Comparison of ENCODE assay signal across 8 cellular contexts in genomic region chr2:230713331-230714121, GRCh38. TPM values are rescaled to one million over a fixed set of nuclear protein-coding genes. Genes with fewer than 3 reads are reported as not detected.
DNase-seq lines count a peak whose midpoint lies in the region; ATAC-seq and TF ChIP-seq lines count a peak whose summit lies in the region.

No MANE protein-coding gene starts in this region.

- peak overlapping the region; percentile 95 for H2AK9ac ChIP-seq in IMR-90 (replicated peaks; ENCODE audit: low read depth, low read length, poor library complexity)

- peaks cover 45% of the 10 kb centered on the region for H4K20me1 ChIP-seq in IMR-90 (ENCODE audit: insufficient read depth, low read length)

- H3K56ac ChIP-seq in IMR-90 (ENCODE audit: extremely low read depth, insufficient read depth, low read length), result peak overlapping the region; percentile 81

- no peak; the same call in 1 of the 2 replicates for TF ChIP-seq POLR2A in IMR-90 (IDR thresholded peaks at IDR 0.05; ENCODE audit: low read depth, low read length)

- dilution Hi-C loops in IMR-90 (cut with HindIII; ENCODE audit: low sequenced_read_pairs, unreplicated experiment), result no loop called here

- peaks cover 0 to 2% (median 0%) of the 10 kb centered on the region in 7 donors for H3K9me3 Mint-ChIP-seq in CD14-positive monocyte
- no peaks in the 10 kb centered on the region for H3K9me3 Mint-ChIP-seq in central memory CD8-positive, alpha-beta T cell

- H3K4me1 Mint-ChIP-seq in CD14-positive monocyte, result peaks cover 69% of the 10 kb centered on the region
- peaks cover 44% of the 10 kb centered on the region for H3K4me1 Mint-ChIP-seq in central memory CD8-positive, alpha-beta T cell

- DNase-seq in CD14-positive monocyte (ENCODE audit: low spot score), result no peak
- no peak for DNase-seq in IMR-90
- peak; percentile 38 for DNase-seq in WERI-Rb-1
- DNase-seq in central memory CD8-positive, alpha-beta T cell (ENCODE audit: low spot score in 2 of 2), result peak in 1 of 2 donors; percentile 24
- DNase-seq in kidney epithelial cell (ENCODE audit: low read depth), result no peak
- peak; percentile 26 for DNase-seq in stimulated activated CD4-positive, alpha-beta T cell treated with anti-CD3 and anti-CD28 coated beads, Interleukin-15, amount 100 ng/mL, for 48 hours (ENCODE audit: low read depth in 2 of 2)
- DNase-seq in KG1 (lab: John Stamatoyannopoulos, UW), result no peak

- in situ Hi-C loops in IMR-90 (cut with MboI; ENCODE audit: low sequenced_read_pairs), result no loop called here

- H3K4me3 Mint-ChIP-seq in CD14-positive monocyte, result peak overlapping the region; percentile 95 to 99
- H3K4me3 Mint-ChIP-seq in central memory CD8-positive, alpha-beta T cell, result peak overlapping the region; percentile 94

- peak overlapping the region; percentile 69 for H3K4ac ChIP-seq in IMR-90 (ENCODE audit: low read depth, low read length)

- peak overlapping the region; percentile 48 for H2BK120ac ChIP-seq in IMR-90 (ENCODE audit: low read depth, low read length)

- no peaks in the 10 kb centered on the region for H3K27me3 ChIP-seq in IMR-90 (ENCODE audit: control insufficient read depth, insufficient read depth, low read length)
- H3K27me3 ChIP-seq in WERI-Rb-1 (ENCODE audit: insufficient read depth, low read depth, severe bottlenecking), result no peaks in the 10 kb centered on the region
- no peaks in the 10 kb centered on the region for H3K27me3 ChIP-seq in kidney epithelial cell (ENCODE audit: control insufficient read depth, insufficient read depth, low read length)

- no peaks in the 10 kb centered on the region for H3K36me3 ChIP-seq in IMR-90 (ENCODE audit: control insufficient read depth, insufficient read depth, low read length)
- peaks cover 6% of the 10 kb centered on the region; the same call in 1 of the 2 replicates for H3K36me3 ChIP-seq in WERI-Rb-1
- no peaks in the 10 kb centered on the region for H3K36me3 ChIP-seq in kidney epithelial cell (ENCODE audit: control insufficient read depth, insufficient read depth, low read length)

- H3K4me3 ChIP-seq in IMR-90 (ENCODE audit: insufficient read depth, low read depth, low read length), result peak overlapping the region; percentile 65
- peak overlapping the region; percentile 94 for H3K4me3 ChIP-seq in WERI-Rb-1 (ENCODE audit: low read depth, low read length)
- H3K4me3 ChIP-seq in kidney epithelial cell (ENCODE audit: low read depth, low read length), result peak overlapping the region; percentile 89

- H4K91ac ChIP-seq in IMR-90 (ENCODE audit: insufficient read depth, low read depth, low read length), result peak overlapping the region; percentile 80

- intact Hi-C loops in CD14-positive monocyte (cut with micrococcal nuclease), result loop anchor here (5.0 kb wide), 2 partner anchors 46 to 79 kb away; no protein-coding TSS in a partner anchor
- intact Hi-C loops in IMR-90 (cut with micrococcal nuclease), result loop anchor here (1.0 to 5.0 kb wide), 4 partner anchors 81 to 296 kb away; partner anchors contain the start of gene SP100

- H4K8ac ChIP-seq in IMR-90 (ENCODE audit: low read depth in 2 of 2, low read length in 2 of 2), result peak overlapping the region; percentile 5 to 77; a peak in 2 of 4 replicates

- peak overlapping the region; percentile 39; the same call in 1 of the 2 replicates for H4K5ac ChIP-seq in IMR-90 (ENCODE audit: low read depth, low read length)

- TF ChIP-seq CTCF in CD14-positive monocyte (IDR thresholded peaks at IDR 0.05) (no peak), IMR-90 (conservative IDR thresholded peaks at IDR 0.05; ENCODE audit: low read depth, low read length) (no peak), WERI-Rb-1 (IDR thresholded peaks at IDR 0.05; ENCODE audit: low read depth, low read length) (no peak), kidney epithelial cell (IDR thresholded peaks at IDR 0.05; ENCODE audit: insufficient read depth, low read length, poor library complexity, severe bottlenecking) (no peak)

- peaks cover 16% of the 10 kb centered on the region for H3K9me1 ChIP-seq in IMR-90 (ENCODE audit: insufficient read depth, low read length)

- ATAC-seq in GM21367 (IDR thresholded peaks at IDR 0.05; ENCODE audit: unreplicated experiment) (peak; percentile 9), IMR-90 (ENCODE audit: low read depth) (peak; percentile 12)
- peak; percentile 35 for ATAC-seq in central memory CD8-positive, alpha-beta T cell (replicated peaks; ENCODE audit: extremely low read depth, poor library complexity, severe bottlenecking)

- peak overlapping the region; percentile 87 for H3K27ac ChIP-seq in IMR-90 (ENCODE audit: insufficient read depth, low read length)
- H3K27ac ChIP-seq in WERI-Rb-1, result peak overlapping the region; percentile 73

- no peak overlapping the region for H2BK20ac ChIP-seq in IMR-90 (ENCODE audit: low read depth, low read length)

- peak overlapping the region; percentile 89 for H3K9ac ChIP-seq in IMR-90 (ENCODE audit: low read depth, low read length)

- H2AFZ ChIP-seq in IMR-90 (replicated peaks; ENCODE audit: low read length, poor library complexity), result peak overlapping the region; percentile 96

- no peaks in the 10 kb centered on the region for H3K9me3 ChIP-seq in IMR-90 (ENCODE audit: control insufficient read depth, insufficient read depth, low read length)
- no peaks in the 10 kb centered on the region for H3K9me3 ChIP-seq in WERI-Rb-1 (ENCODE audit: severe bottlenecking)

- H3K23ac ChIP-seq in IMR-90 (ENCODE audit: low read depth, low read length), result peak overlapping the region; percentile 94

- H3K27ac Mint-ChIP-seq in CD14-positive monocyte, result peak overlapping the region; percentile 86 to 97 (median 95)
- peak overlapping the region; percentile 90 for H3K27ac Mint-ChIP-seq in central memory CD8-positive, alpha-beta T cell (ENCODE audit: low read depth)

- H3K18ac ChIP-seq in IMR-90 (ENCODE audit: low read depth, low read length), result peak overlapping the region; percentile 55

- POLR2A ChIA-PET in IMR-90 (lab: Charles Lee; ENCODE audit: unreplicated experiment), result interaction anchor here (1.2 to 1.3 kb wide), 2 partner anchors 85 to 103 kb away, joined by 4 to 7 read pairs; no protein-coding TSS in a partner anchor

- peaks cover 14% of the 10 kb centered on the region in 2 donors for H3K36me3 Mint-ChIP-seq in CD14-positive monocyte
- H3K36me3 Mint-ChIP-seq in central memory CD8-positive, alpha-beta T cell (ENCODE audit: insufficient read depth), result peaks cover 21% of the 10 kb centered on the region

- peak overlapping the region; percentile 94 for H3K14ac ChIP-seq in IMR-90 (replicated peaks; ENCODE audit: low read depth, low read length)

- no TSS peak for BruUV-seq in IMR-90 (replicated peaks; lab: Mats Ljungman, UMichigan)

- H2AK5ac ChIP-seq in IMR-90 (ENCODE audit: low read depth, low read length), result peak overlapping the region; percentile 8; the same call in 1 of the 2 replicates

- H3K4me1 ChIP-seq in IMR-90 (ENCODE audit: control insufficient read depth, insufficient read depth, low read length), result peaks cover 15% of the 10 kb centered on the region

- peak overlapping the region; percentile 43; the same call in 2 of the 3 replicates for H2BK15ac ChIP-seq in IMR-90 (ENCODE audit: low read depth, low read length)

- H3K4me2 ChIP-seq in IMR-90 (ENCODE audit: low read depth, low read length), result peak overlapping the region; percentile 98

- 1% methylated on average over 35 of the region's 62 CpGs; no CpG with 5 or more reads in 1 of the 2 experiments for WGBS in IMR-90 (ENCODE audit: extremely low coverage in 2 of 2, insufficient read length in 1 of 2), 2 experiments

- peak overlapping the region; percentile 93 for H2BK5ac ChIP-seq in IMR-90 (ENCODE audit: low read depth, low read length, poor library complexity, severe bottlenecking)

- TF ChIP-seq RAD21 in IMR-90 (IDR thresholded peaks at IDR 0.05; ENCODE audit: low read length), result no peak; the same call in 1 of the 2 replicates

- H3K79me1 ChIP-seq in IMR-90 (ENCODE audit: low read depth in 1 of 2, low read length in 2 of 2), result peaks cover 5 to 27% of the 10 kb centered on the region in 2 experiments; a peak in 3 of 4 replicates

- CTCF ChIA-PET in IMR-90 (lab: Yijun Ruan, JAX), result interaction anchor here (0.8 to 1.6 kb wide), 4 partner anchors 9 to 100 kb away, joined by 3 to 11 read pairs (median 6); no protein-coding TSS in a partner anchor

- peaks cover under 1 to 3% (median 2%) of the 10 kb centered on the region in 3 donors for H3K27me3 Mint-ChIP-seq in CD14-positive monocyte (ENCODE audit: low read depth in 3 of 3)
- no peaks in the 10 kb centered on the region for H3K27me3 Mint-ChIP-seq in central memory CD8-positive, alpha-beta T cell

TF ChIP-seq in IMR-90, 13 proteins besides CTCF, POLR2A, EP300 and RAD21 (continues in another document):
- TF ChIP-seq MAFK (IDR thresholded peaks at IDR 0.05; ENCODE audit: low read depth, low read length) (no peak), BHLHE40 (IDR thresholded peaks at IDR 0.05; ENCODE audit: low read depth, low read length) (no peak), RCOR1 (IDR thresholded peaks at IDR 0.05; ENCODE audit: insufficient replicate concordance, low read length) (no peak), RFX5 (IDR thresholded peaks at IDR 0.05; ENCODE audit: low read depth, low read length) (no peak), USF2 (IDR thresholded peaks at IDR 0.05; ENCODE audit: low read depth, low read length) (no peak), MAZ (IDR thresholded peaks at IDR 0.05; ENCODE audit: borderline replicate concordance, low read depth, low read length) (no peak), ELK1 (IDR thresholded peaks at IDR 0.05; ENCODE audit: borderline replicate concordance, low read depth, low read length) (no peak)

RNA-seq across cellular contexts. Expression of gene CAB39, which starts 0.9 kb away (rescaled TPM):
- 10 to 100 TPM; 33.1 to 38.3 TPM for polyA plus RNA-seq in CD14-positive monocyte
- 71.7 and 95.3 TPM in 2 replicates for total RNA-seq in IMR-90 (2012; rRNA removed)
- polyA plus RNA-seq in IMR-90 (2012; rRNA removed), result 31.3 and 38.2 TPM in 2 replicates
- 5.8 and 13.0 TPM in 2 replicates for polyA plus RNA-seq in IMR-90 (2012; cell fraction: cytosol; rRNA removed)
- 6.4 and 42.5 TPM in 2 replicates for polyA plus RNA-seq in IMR-90 (2012; cell fraction: nucleus; rRNA removed; ENCODE audit: low replicate concordance)
- 57.8 and 59.8 TPM in 2 replicates for total RNA-seq in kidney epithelial cell

Comparison
In these comparisons a context has a peak if more than half of its experiments do, and no peak if none do; other contexts are left out.
1. DNase-seq: peak in WERI-Rb-1 (single experiment) and stimulated activated CD4-positive, alpha-beta T cell treated with anti-CD3 and anti-CD28 coated beads, Interleukin-15, amount 100 ng/mL, for 48 hours (2 of 2); none in CD14-positive monocyte (single experiment), IMR-90 (single experiment), kidney epithelial cell (single experiment) and KG1 (single experiment).
2. Peak in every context shown above with its lines, with median percentiles within 50 percentile points of each other: ATAC-seq and H3K4me3 ChIP-seq.